ENCODE assay signal across 8 cellular contexts in the genomic region with DNA sequence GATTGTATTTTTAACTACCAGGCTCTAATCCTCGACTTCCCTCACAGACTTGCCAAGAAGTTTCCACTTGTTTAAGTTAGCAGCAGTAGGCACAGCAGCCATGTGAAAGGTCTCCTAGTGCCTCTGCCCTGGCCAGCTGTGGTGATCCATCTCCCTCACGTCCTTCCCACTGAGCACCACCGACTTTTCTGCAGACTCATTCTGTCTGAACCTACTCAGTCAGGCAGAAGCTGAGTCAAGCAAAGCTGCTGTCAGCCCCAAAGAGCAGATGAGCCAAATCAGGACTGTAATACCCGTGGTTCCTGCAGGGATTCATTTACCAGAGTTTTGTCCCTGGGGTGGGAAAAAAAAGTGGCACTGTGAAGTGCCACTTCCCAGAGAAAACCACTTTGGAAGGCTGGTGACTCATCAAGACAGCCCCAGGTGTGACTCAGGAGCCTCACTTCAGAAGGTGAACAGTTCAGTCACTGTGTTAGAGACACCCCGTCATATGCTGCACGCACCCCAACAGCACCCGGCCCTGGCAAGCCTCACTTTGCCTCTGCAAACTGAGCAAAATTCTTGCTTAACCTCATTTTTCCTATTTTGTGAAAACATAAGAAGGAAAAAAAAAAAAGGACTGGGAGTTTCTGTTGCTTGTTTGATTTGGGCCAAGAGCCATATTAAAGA.
DNase-seq lines count a peak whose midpoint lies in the region; ATAC-seq and TF ChIP-seq lines count a peak whose summit lies in the region.

No MANE protein-coding gene starts in this region.

- H3K9me3 ChIP-seq in PC-9 (ENCODE audit: insufficient read depth, low read depth) (no peaks in the 10 kb centered on the region), prostate gland (no peaks in the 10 kb centered on the region)

- ATAC-seq in HG02981 (IDR thresholded peaks at IDR 0.05; ENCODE audit: unreplicated experiment): no peak

- intact Hi-C loops in PC-9 (cut with micrococcal nuclease; ENCODE audit: unreplicated experiment): loop anchor here (1.0 to 2.0 kb wide), 3 partner anchors 21 to 154 kb away; partner anchors contain the start of gene WWTR1
- intact Hi-C loops in prostate gland (cut with DNase I): no loop called here

- H3K27me3 ChIP-seq in PC-9 (ENCODE audit: insufficient read depth, low read depth) (no peaks in the 10 kb centered on the region), prostate gland (replicated peaks; ENCODE audit: insufficient read depth) (no peaks in the 10 kb centered on the region)

- CTCF ChIA-PET in PC-9 (lab: Charles Lee): interaction anchor here (0.7 to 1.2 kb wide), 4 partner anchors 9 to 135 kb away, joined by 4 to 5 read pairs (median 4); partner anchors contain the start of gene WWTR1

- H2AFZ ChIP-seq in PC-9: no peak overlapping the region

- no peaks in the 10 kb centered on the region for H4K20me1 ChIP-seq in PC-9 (ENCODE audit: insufficient read depth)

- H3K36me3 ChIP-seq in PC-9 (ENCODE audit: low read depth) (no peaks in the 10 kb centered on the region), prostate gland (no peaks in the 10 kb centered on the region)

- TF ChIP-seq CTCF in GM12865 (IDR thresholded peaks at IDR 0.05; ENCODE audit: insufficient read depth, low read depth, low read length, missing control alignments) (no peak), PC-9 (conservative IDR thresholded peaks at IDR 0.05) (no peak), fibroblast of the aortic adventitia (IDR thresholded peaks at IDR 0.05; ENCODE audit: insufficient read depth, low read length) (no peak), prostate gland (IDR thresholded peaks at IDR 0.05) (no peak)

- peaks cover 83% of the 10 kb centered on the region for H3K79me2 ChIP-seq in PC-9 (ENCODE audit: low read depth)

- H3K27ac ChIP-seq in PC-9: peak overlapping the region; percentile 98
- H3K27ac ChIP-seq in prostate gland: no peak overlapping the region

- 21% methylated on average over 7 of the region's 7 CpGs for WGBS in prostate gland

- no TSS peak for BruUV-seq in PC-9 (replicated peaks; lab: Mats Ljungman, UMichigan)

- H3K4me3 ChIP-seq in GM12865 (ENCODE audit: low read depth, low read length): no peak overlapping the region
- H3K4me3 ChIP-seq in PC-9: peak overlapping the region; percentile 37; the same call in 1 of the 2 replicates
- peak overlapping the region; percentile 0 for H3K4me3 ChIP-seq in fibroblast of the aortic adventitia (ENCODE audit: low read depth, low read length)
- H3K4me3 ChIP-seq in prostate gland: no peak overlapping the region

- H3K4me1 ChIP-seq in PC-9 (replicated peaks; ENCODE audit: insufficient read depth): peaks cover 94% of the 10 kb centered on the region
- H3K4me1 ChIP-seq in prostate gland (replicated peaks): peaks cover 7% of the 10 kb centered on the region

- peaks cover 70% of the 10 kb centered on the region for H3F3A ChIP-seq in PC-9 (ENCODE audit: insufficient read depth, low read depth)

- H3K9me2 ChIP-seq in PC-9 (ENCODE audit: insufficient read depth): no peaks in the 10 kb centered on the region

- no peak for TF ChIP-seq POLR2A in prostate gland (IDR thresholded peaks at IDR 0.05)

- H3K4me2 ChIP-seq in PC-9: peak overlapping the region; percentile 75

- POLR2A ChIA-PET in PC-9 (lab: Charles Lee; ENCODE audit: unreplicated experiment): interaction anchor here (0.5 to 1.0 kb wide), 4 partner anchors 9 to 626 kb away, joined by 3 to 13 read pairs (median 11); no protein-coding TSS in a partner anchor

- DNase-seq in GM12865 (ENCODE audit: low read depth): peak; percentile 55
- DNase-seq in PC-9: peak; percentile 87 to 97
- peak; percentile 85 for DNase-seq in fibroblast of the aortic adventitia (ENCODE audit: low read depth)
- peak; percentile 18 for DNase-seq in prostate gland (ENCODE audit: low spot score)
- DNase-seq in NCI-H345 treated with DMSO at 0.1 percent for 48 hours (lab: John Stamatoyannopoulos, UW; ENCODE audit: unreplicated experiment): no peak
- no peak for DNase-seq in NCI-H2227 treated with DMSO at 0.1 percent for 48 hours (lab: John Stamatoyannopoulos, UW)
- no peak for DNase-seq in NCI-H1694 treated with DMSO at 0.1 percent for 48 hours (lab: John Stamatoyannopoulos, UW)

Comparison
In these comparisons a context has a peak if more than half of its experiments do, and no peak if none do; other contexts are left out.
1. DNase-seq: peak in GM12865 (single experiment), PC-9 (2 of 2), fibroblast of the aortic adventitia (single experiment) and prostate gland (single experiment); none in NCI-H345 treated with DMSO at 0.1 percent for 48 hours (single experiment), NCI-H2227 treated with DMSO at 0.1 percent for 48 hours (single experiment) and NCI-H1694 treated with DMSO at 0.1 percent for 48 hours (single experiment).
2. H3K4me3 ChIP-seq: peak in PC-9 (single experiment) and fibroblast of the aortic adventitia (single experiment); none in GM12865 (single experiment) and prostate gland (0 of 2).